In the genomic region with DNA sequence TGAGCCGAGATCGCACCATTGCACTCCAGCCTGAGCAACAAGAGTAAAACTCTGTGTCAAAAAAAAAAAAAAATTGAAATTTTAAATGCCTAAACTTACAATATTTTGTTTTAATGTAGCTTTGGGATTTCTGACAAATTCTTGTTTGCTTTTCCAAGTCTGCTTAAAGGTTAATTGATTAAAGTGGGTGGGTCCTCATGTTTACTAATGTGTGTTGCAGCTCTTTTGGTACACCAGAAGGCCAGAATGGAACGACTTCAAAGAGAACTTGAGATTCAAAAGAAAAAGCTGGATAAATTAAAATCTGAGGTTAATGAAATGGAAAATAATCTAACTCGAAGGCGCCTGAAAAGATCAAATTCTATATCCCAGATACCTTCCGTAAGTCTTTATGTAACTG, we compare ENCODE assay signal across 35 cellular contexts. TPM values are rescaled to one million over a fixed set of nuclear protein-coding genes. Genes with fewer than 3 reads are reported as not detected.
"Had no signal": no experiment of that assay in that cellular context is flagged by ENCODE, and none has a peak within 500 bp of the region (broad histone marks: within the 10 kb centered on the region; RNA-seq: fewer than 3 reads in every experiment).

No MANE protein-coding gene starts in this region.

- DNase-seq: activated CD4-positive, alpha-beta memory T cell treated with anti-CD3 and anti-CD28 coated beads, Interleukin-2, amount 10 ng/mL, durations not matched to agents 7 days and 5 days; activated CD4-positive, alpha-beta T cell treated with anti-CD3 and anti-CD28 coated beads for 1 hour; activated CD4-positive, CD25-positive, alpha-beta regulatory T cell; activated CD8-positive, alpha-beta memory T cell treated with anti-CD3 and anti-CD28 coated beads for 24 hours; activated CD8-positive, alpha-beta memory T cell treated with anti-CD3 and anti-CD28 coated beads, Interleukin-2, amount 10 ng/mL, durations not matched to agents 7 days and 5 days; activated CD8-positive, alpha-beta memory T cell treated with anti-CD3 and anti-CD28 coated beads, Interleukin-2, amount 50 U/mL, for 48 hours; activated gamma-delta T cell; activated naive CD4-positive, alpha-beta T cell treated with Interleukin-2 at 50 U/mL for 16 hours; activated naive CD8-positive, alpha-beta T cell treated with anti-CD3 and anti-CD28 coated beads for 36 hours; activated T-cell treated with anti-CD3 and anti-CD28 coated beads, Interleukin-2, amount 50 U/mL, for 1 hour; amygdala; MM.1S; MV-4-11; NCI-H1092; NCI-H1436 treated with DMSO at 0.1 percent for 48 hours; NCI-H1694 treated with DMSO at 0.1 percent for 48 hours; NCI-H2029; NCI-H345; NCI-H524 treated with DMSO at 0.1 percent for 48 hours; NK-92 treated with Interleukin-12 subunit alpha and Interleukin-12 subunit beta, amount 100 ng/mL, for 24 hours; PC-3; Peyer's patch; RPMI8226; SHP77 treated with DMSO at 0.1 percent for 48 hours; T-helper 1 cell; T1000; WERI-Rb-1 had no signal

- H3K4me3 Mint-ChIP-seq: activated CD4-positive, alpha-beta memory T cell treated with anti-CD3 and anti-CD28 coated beads, Interleukin-2, amount 10 ng/mL, durations not matched to agents 7 days and 5 days; activated CD8-positive, alpha-beta memory T cell treated with anti-CD3 and anti-CD28 coated beads, Interleukin-2, amount 10 ng/mL, durations not matched to agents 7 days and 5 days; activated naive CD8-positive, alpha-beta T cell treated with anti-CD3 and anti-CD28 coated beads for 36 hours; central memory CD8-positive, alpha-beta T cell had no signal

- H3K4me2 ChIP-seq: KMS-11 had no signal

- ATAC-seq: activated CD8-positive, alpha-beta memory T cell treated with anti-CD3 and anti-CD28 coated beads, Interleukin-2, amount 10 ng/mL, durations not matched to agents 7 days and 5 days; PC-3; SK-N-SH treated with all-trans-retinoic acid at 6 μM for 48 hours had no signal

- H3K9ac ChIP-seq: KMS-11 had no signal

- H3K27me3 ChIP-seq: ascending aorta, cardiac muscle cell, Peyer's patch had no signal

- H3K4me1 ChIP-seq: ascending aorta, Peyer's patch had no signal

- H3K9me3 Mint-ChIP-seq: activated naive CD8-positive, alpha-beta T cell treated with anti-CD3 and anti-CD28 coated beads for 36 hours; central memory CD8-positive, alpha-beta T cell had no signal

- H3K27ac ChIP-seq: ascending aorta, cardiac muscle cell, KMS-11, Peyer's patch, WERI-Rb-1 had no signal

- H3K4me3 ChIP-seq: ascending aorta, cardiac muscle cell, Peyer's patch had no signal

- H3K27ac Mint-ChIP-seq: activated CD4-positive, alpha-beta memory T cell treated with anti-CD3 and anti-CD28 coated beads, Interleukin-2, amount 10 ng/mL, durations not matched to agents 7 days and 5 days; activated CD8-positive, alpha-beta memory T cell treated with anti-CD3 and anti-CD28 coated beads, Interleukin-2, amount 10 ng/mL, durations not matched to agents 7 days and 5 days; activated naive CD8-positive, alpha-beta T cell treated with anti-CD3 and anti-CD28 coated beads for 36 hours; activated T-helper 2 cell treated with anti-CD3 and anti-CD28 coated beads, Interferon-gamma antibody, Interleukin-2, Interleukin-4, amounts not matched to agents 10 μg/mL and 5 μg/mL and 100 μg/mL, durations not matched to agents 14 hours and 24 hours and 36 hours had no signal

- H3K27me3 Mint-ChIP-seq: activated CD4-positive, alpha-beta memory T cell treated with anti-CD3 and anti-CD28 coated beads, Interleukin-2, amount 10 ng/mL, durations not matched to agents 7 days and 5 days; activated CD8-positive, alpha-beta memory T cell treated with anti-CD3 and anti-CD28 coated beads, Interleukin-2, amount 10 ng/mL, durations not matched to agents 7 days and 5 days; activated naive CD8-positive, alpha-beta T cell treated with anti-CD3 and anti-CD28 coated beads for 36 hours; central memory CD8-positive, alpha-beta T cell had no signal

- H3K9me3 ChIP-seq: ascending aorta, Peyer's patch had no signal

RNA-seq across cellular contexts. Expression of gene SUMO4, which starts 2.7 kb away (rescaled TPM):
- total RNA-seq: ascending aorta, SK-MEL-5 had no signal
- polyA plus RNA-seq: adipose tissue had no signal
